15 cellular contexts compared by ENCODE assay signal in the genomic region with DNA sequence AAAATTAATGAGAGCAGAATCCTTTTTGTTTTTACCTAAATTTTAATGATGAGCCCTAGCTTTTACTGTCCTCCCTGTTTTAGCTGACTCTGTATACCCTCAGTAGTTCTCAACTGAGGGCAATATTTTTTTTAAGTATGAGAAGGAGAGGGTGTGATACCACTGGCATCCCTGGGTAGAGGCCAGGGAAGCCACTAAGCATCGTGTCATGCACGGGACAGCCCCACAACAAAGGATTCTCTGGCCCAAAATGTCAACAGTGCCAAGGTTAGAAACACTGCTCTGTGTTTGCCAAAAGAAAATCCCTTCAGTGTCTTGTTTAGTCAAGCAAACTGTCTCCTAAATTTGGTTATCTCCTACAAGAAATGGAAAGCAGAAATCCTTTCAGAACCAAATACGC.
DNase-seq lines count a peak whose midpoint lies in the region; ATAC-seq and TF ChIP-seq lines count a peak whose summit lies in the region.
"Had no signal": no experiment of that assay in that cellular context is flagged by ENCODE, and none has a peak within 500 bp of the region (broad histone marks: within the 10 kb centered on the region; RNA-seq: fewer than 3 reads in every experiment).

No MANE protein-coding gene starts in this region.

- H3K4me2 ChIP-seq in smooth muscle cell: no peak overlapping the region

- H3K9ac ChIP-seq in smooth muscle cell (ENCODE audit: low read depth): no peak overlapping the region

- no peaks in the 10 kb centered on the region for H3K9me3 ChIP-seq in smooth muscle cell (replicated peaks; ENCODE audit: low read depth)
- H3K9me3 ChIP-seq: Caco-2 had no signal

- H4K20me1 ChIP-seq in smooth muscle cell (ENCODE audit: low read depth): no peaks in the 10 kb centered on the region

- H3K27me3 ChIP-seq in smooth muscle cell (ENCODE audit: low read depth): no peaks in the 10 kb centered on the region

- TF ChIP-seq CTCF in fibroblast of mammary gland (conservative IDR thresholded peaks at IDR 0.05; ENCODE audit: control insufficient read depth, insufficient read depth, low read depth, low read length): no peak
- no peak for TF ChIP-seq CTCF in smooth muscle cell (IDR thresholded peaks at IDR 0.05; ENCODE audit: borderline replicate concordance, insufficient read depth, poor library complexity, severe bottlenecking)

- no peak overlapping the region for H3K27ac ChIP-seq in smooth muscle cell (ENCODE audit: low read depth)
- H3K27ac ChIP-seq: HL-60 had no signal

- H2AFZ ChIP-seq in smooth muscle cell (ENCODE audit: low read depth): no peak overlapping the region

- H3K4me3 ChIP-seq in fibroblast of mammary gland (ENCODE audit: control insufficient read depth, low read depth, low read length) (no peak overlapping the region), skeletal muscle cell (ENCODE audit: low read depth, low read length) (no peak overlapping the region), smooth muscle cell (no peak overlapping the region)

- no peaks in the 10 kb centered on the region for H3K36me3 ChIP-seq in smooth muscle cell (ENCODE audit: low read depth)

- DNase-seq in AG20443 (ENCODE audit: low spot score) (peak; percentile 55), LHCN-M2 (ENCODE audit: low read depth) (peak; percentile 64), fibroblast of mammary gland (ENCODE audit: low read depth) (peak; percentile 31), skeletal muscle cell (ENCODE audit: low read depth) (peak; percentile 12), smooth muscle cell (lab: John Stamatoyannopoulos, UW; ENCODE audit: unreplicated experiment) (no peak), mesenteric fat pad (ENCODE audit: low spot score) (no peak)
- DNase-seq: Caco-2, DMS153, HCEC 1CT, Kasumi-1, NCI-H187 treated with DMSO at 0.1 percent for 48 hours, NCI-H526 treated with DMSO at 0.1 percent for 48 hours, SHP77 had no signal

- no peaks in the 10 kb centered on the region for H3F3A ChIP-seq in smooth muscle cell (ENCODE audit: low read depth)

- H3K4me1 ChIP-seq in smooth muscle cell (ENCODE audit: low read depth): no peaks in the 10 kb centered on the region
- H3K4me1 ChIP-seq: Caco-2 had no signal

- ATAC-seq in HG02840 (IDR thresholded peaks at IDR 0.05; ENCODE audit: low FRiP score, unreplicated experiment): no peak

- H3K79me2 ChIP-seq in smooth muscle cell (ENCODE audit: low read depth): no peaks in the 10 kb centered on the region

- WGBS in smooth muscle cell (ENCODE audit: low lambda C conversion rate): 60% methylated on average over 3 of the region's 3 CpGs

Comparison
In these comparisons a context has a peak if more than half of its experiments do, and no peak if none do; other contexts are left out.
1. DNase-seq: peak in AG20443 (single experiment), LHCN-M2 (single experiment), fibroblast of mammary gland (single experiment) and skeletal muscle cell (single experiment); none in smooth muscle cell (single experiment) and mesenteric fat pad (single experiment).